Comparison of ENCODE assay signal across 15 cellular contexts in the genomic region with DNA sequence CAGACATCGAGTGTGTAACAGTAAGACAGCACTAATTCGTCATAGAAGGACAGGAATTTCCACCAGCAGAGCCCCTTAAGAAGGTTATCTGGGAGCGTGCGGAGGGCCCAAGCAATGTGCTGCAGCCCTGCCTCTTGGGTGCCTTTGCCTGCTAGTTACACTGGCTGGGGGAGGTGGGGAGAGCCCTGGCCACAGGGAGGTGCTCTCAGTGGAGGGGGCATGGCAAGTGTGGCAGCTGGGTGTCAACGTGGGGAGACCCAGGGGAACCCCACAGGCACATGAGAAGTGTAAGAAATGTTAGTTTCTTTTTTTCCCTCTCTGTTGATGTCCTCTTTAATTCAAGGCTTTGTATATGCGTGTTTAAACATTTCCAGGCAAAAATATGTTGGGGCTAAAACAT. TPM values are rescaled to one million over a fixed set of nuclear protein-coding genes. Genes with fewer than 3 reads are reported as not detected.
DNase-seq lines count a peak whose midpoint lies in the region; ATAC-seq and TF ChIP-seq lines count a peak whose summit lies in the region.
"Had no signal": no experiment of that assay in that cellular context is flagged by ENCODE, and none has a peak within 500 bp of the region (broad histone marks: within the 10 kb centered on the region; RNA-seq: fewer than 3 reads in every experiment).

No MANE protein-coding gene starts in this region.

- no peaks in the 10 kb centered on the region for H3K4me1 ChIP-seq in adrenal gland (replicated peaks in 1 of 2)

- CTCF ChIA-PET in activated CD8-positive, alpha-beta T cell treated with anti-CD3 and anti-CD28 coated beads for 36 hours (lab: Charles Lee): interaction anchor here (1.9 kb wide), 1 partner anchor 402 kb away, joined by 6 read pairs; no protein-coding TSS in a partner anchor
- CTCF ChIA-PET in activated CD8-positive, alpha-beta T cell treated with anti-CD3 and anti-CD28 coated beads, Interleukin-2, amount 10 ng/mL, durations not matched to agents 7 days and 5 days (lab: Charles Lee): no interaction called here

- intact Hi-C loops in activated CD8-positive, alpha-beta T cell treated with anti-CD3 and anti-CD28 coated beads for 36 hours (cut with micrococcal nuclease): loop anchor here (10.0 kb wide), 1 partner anchor 399 kb away; no protein-coding TSS in a partner anchor
- intact Hi-C loops in adrenal gland (cut with DNase I): no loop called here

- WGBS in adrenal gland, 4 donors: 45 to 63% (median 57%) methylated on average over 6 of the region's 6 CpGs

- H3K36me3 ChIP-seq in WERI-Rb-1 (no peaks in the 10 kb centered on the region), adrenal gland (replicated peaks in 1 of 2) (no peaks in the 10 kb centered on the region)

- DNase-seq in activated CD8-positive, alpha-beta T cell treated with anti-CD3 and anti-CD28 coated beads for 36 hours: peak; percentile 39
- DNase-seq in activated CD8-positive, alpha-beta T cell treated with anti-CD3 and anti-CD28 coated beads, Interleukin-2, amount 10 ng/mL, durations not matched to agents 7 days and 5 days: no peak
- DNase-seq in GM12865 (ENCODE audit: low read depth) (peak; percentile 21), WERI-Rb-1 (no peak), neural crest cell (ENCODE audit: low read depth, low spot score) (no peak), NCI-H82 treated with DMSO at 0.1 percent for 48 hours (lab: John Stamatoyannopoulos, UW; ENCODE audit: unreplicated experiment) (no peak), adrenal gland (no peak)
- no peak for DNase-seq in activated CD4-positive, alpha-beta T cell treated with anti-CD3 and anti-CD28 coated beads for 1 hour
- DNase-seq: Caco-2; CD8-positive, alpha-beta memory T cell; DND-41; GDM1; H7 had no signal

- H3K27me3 ChIP-seq in WERI-Rb-1 (ENCODE audit: insufficient read depth, low read depth, severe bottlenecking) (no peaks in the 10 kb centered on the region), adrenal gland (no peaks in the 10 kb centered on the region)

- peaks cover 5% of the 10 kb centered on the region for H3K9me3 Mint-ChIP-seq in activated CD8-positive, alpha-beta T cell treated with anti-CD3 and anti-CD28 coated beads for 36 hours
- H3K9me3 Mint-ChIP-seq in activated CD8-positive, alpha-beta T cell treated with anti-CD3 and anti-CD28 coated beads, Interleukin-2, amount 10 ng/mL, durations not matched to agents 7 days and 5 days (ENCODE audit: insufficient read depth): peaks cover 3% of the 10 kb centered on the region
- peaks cover 3% of the 10 kb centered on the region for H3K9me3 Mint-ChIP-seq in neural crest cell

- ATAC-seq in activated CD8-positive, alpha-beta T cell treated with anti-CD3 and anti-CD28 coated beads for 36 hours: no peak
- ATAC-seq in activated CD8-positive, alpha-beta T cell treated with anti-CD3 and anti-CD28 coated beads, Interleukin-2, amount 10 ng/mL, durations not matched to agents 7 days and 5 days: no peak
- ATAC-seq: GM23338 had no signal

- no peaks in the 10 kb centered on the region for H3K9me3 ChIP-seq in WERI-Rb-1 (ENCODE audit: severe bottlenecking)
- H3K9me3 ChIP-seq in adrenal gland (replicated peaks in 1 of 3): no peaks in the 10 kb centered on the region

- peaks cover 2% of the 10 kb centered on the region for H3K4me1 Mint-ChIP-seq in activated CD8-positive, alpha-beta T cell treated with anti-CD3 and anti-CD28 coated beads for 36 hours (ENCODE audit: low read depth)
- H3K4me1 Mint-ChIP-seq in activated CD8-positive, alpha-beta T cell treated with anti-CD3 and anti-CD28 coated beads, Interleukin-2, amount 10 ng/mL, durations not matched to agents 7 days and 5 days (ENCODE audit: low read depth): no peaks in the 10 kb centered on the region
- peaks cover 4% of the 10 kb centered on the region for H3K4me1 Mint-ChIP-seq in neural crest cell
- H3K4me1 Mint-ChIP-seq: GM23338 had no signal

- H3K27ac ChIP-seq in WERI-Rb-1: no peak overlapping the region
- no peak overlapping the region for H3K27ac ChIP-seq in adrenal gland
- H3K27ac ChIP-seq: 22Rv1 had no signal

- TF ChIP-seq CTCF in activated CD8-positive, alpha-beta T cell treated with anti-CD3 and anti-CD28 coated beads for 36 hours (IDR thresholded peaks at IDR 0.05): no peak
- no peak for TF ChIP-seq CTCF in GM12865 (IDR thresholded peaks at IDR 0.05; ENCODE audit: insufficient read depth, low read depth, low read length, missing control alignments)
- TF ChIP-seq CTCF in WERI-Rb-1 (IDR thresholded peaks at IDR 0.05; ENCODE audit: low read depth, low read length): peak; percentile 14; the same call in 1 of the 2 replicates
- TF ChIP-seq CTCF in neural crest cell (conservative IDR thresholded peaks at IDR 0.05): no peak
- no peak for TF ChIP-seq CTCF in adrenal gland (IDR thresholded peaks at IDR 0.05)

- no peak overlapping the region for H3K4me3 ChIP-seq in GM12865 (ENCODE audit: low read depth, low read length)
- no peak overlapping the region for H3K4me3 ChIP-seq in WERI-Rb-1 (ENCODE audit: low read depth, low read length)
- H3K4me3 ChIP-seq in adrenal gland: no peak overlapping the region
- H3K4me3 ChIP-seq: GM23338 had no signal

- no peak for TF ChIP-seq POLR2A in adrenal gland (IDR thresholded peaks at IDR 0.05)

- no peak overlapping the region for H3K4me3 Mint-ChIP-seq in activated CD8-positive, alpha-beta T cell treated with anti-CD3 and anti-CD28 coated beads for 36 hours
- H3K4me3 Mint-ChIP-seq in activated CD8-positive, alpha-beta T cell treated with anti-CD3 and anti-CD28 coated beads, Interleukin-2, amount 10 ng/mL, durations not matched to agents 7 days and 5 days: no peak overlapping the region
- no peak overlapping the region for H3K4me3 Mint-ChIP-seq in neural crest cell
- H3K4me3 Mint-ChIP-seq: CD8-positive, alpha-beta memory T cell; GM23338 had no signal

- H3K27me3 Mint-ChIP-seq in activated CD8-positive, alpha-beta T cell treated with anti-CD3 and anti-CD28 coated beads for 36 hours: peaks cover 14% of the 10 kb centered on the region
- peaks cover 6% of the 10 kb centered on the region for H3K27me3 Mint-ChIP-seq in activated CD8-positive, alpha-beta T cell treated with anti-CD3 and anti-CD28 coated beads, Interleukin-2, amount 10 ng/mL, durations not matched to agents 7 days and 5 days (ENCODE audit: low read depth)
- no peaks in the 10 kb centered on the region for H3K27me3 Mint-ChIP-seq in neural crest cell (ENCODE audit: low read depth)

- no peak overlapping the region for H3K27ac Mint-ChIP-seq in activated CD8-positive, alpha-beta T cell treated with anti-CD3 and anti-CD28 coated beads for 36 hours
- no peak overlapping the region for H3K27ac Mint-ChIP-seq in activated CD8-positive, alpha-beta T cell treated with anti-CD3 and anti-CD28 coated beads, Interleukin-2, amount 10 ng/mL, durations not matched to agents 7 days and 5 days
- H3K27ac Mint-ChIP-seq in neural crest cell (ENCODE audit: unreplicated experiment): peak overlapping the region; percentile 35
- H3K27ac Mint-ChIP-seq: CD8-positive, alpha-beta memory T cell; GM23338 had no signal

- H3K36me3 Mint-ChIP-seq in activated CD8-positive, alpha-beta T cell treated with anti-CD3 and anti-CD28 coated beads for 36 hours (ENCODE audit: low read depth): no peaks in the 10 kb centered on the region
- H3K36me3 Mint-ChIP-seq in activated CD8-positive, alpha-beta T cell treated with anti-CD3 and anti-CD28 coated beads, Interleukin-2, amount 10 ng/mL, durations not matched to agents 7 days and 5 days (ENCODE audit: low read depth): no peaks in the 10 kb centered on the region
- peaks cover 3% of the 10 kb centered on the region for H3K36me3 Mint-ChIP-seq in neural crest cell (ENCODE audit: low read depth)
- H3K36me3 Mint-ChIP-seq: CD8-positive, alpha-beta memory T cell had no signal

- POLR2A ChIA-PET in activated CD8-positive, alpha-beta T cell treated with anti-CD3 and anti-CD28 coated beads for 36 hours (lab: Charles Lee): no interaction called here
- POLR2A ChIA-PET in activated CD8-positive, alpha-beta T cell treated with anti-CD3 and anti-CD28 coated beads, Interleukin-2, amount 10 ng/mL, durations not matched to agents 7 days and 5 days (lab: Charles Lee): no interaction called here

RNA-seq across cellular contexts. Expression of a gene that starts 50.9 kb away (rescaled TPM):
- 10 to 100 TPM; 13.3 to 16.1 TPM for total RNA-seq in activated CD8-positive, alpha-beta T cell treated with anti-CD3 and anti-CD28 coated beads for 36 hours
- 10 to 100 TPM; 26.8 to 27.5 TPM for total RNA-seq in activated CD8-positive, alpha-beta T cell treated with anti-CD3 and anti-CD28 coated beads, Interleukin-2, amount 10 ng/mL, durations not matched to agents 7 days and 5 days
- total RNA-seq in neural crest cell (51.7 and 57.1 TPM in 2 replicates), adrenal gland (10 to 100 TPM in 5 of 8 donors, 1 to 10 TPM in 3; 6.7 to 14.7 (median 10.5) TPM)
- polyA plus RNA-seq in adrenal gland: 1 to 10 TPM; 3.9 to 6.6 (median 4.7) TPM

Comparison
In these comparisons a context has a peak if more than half of its experiments do, and no peak if none do; other contexts are left out.
1. DNase-seq: peak in activated CD8-positive, alpha-beta T cell treated with anti-CD3 and anti-CD28 coated beads for 36 hours (single experiment) and GM12865 (single experiment); none in activated CD8-positive, alpha-beta T cell treated with anti-CD3 and anti-CD28 coated beads, Interleukin-2, amount 10 ng/mL, durations not matched to agents 7 days and 5 days (single experiment), WERI-Rb-1 (single experiment), neural crest cell (single experiment), NCI-H82 treated with DMSO at 0.1 percent for 48 hours (single experiment), activated CD4-positive, alpha-beta T cell treated with anti-CD3 and anti-CD28 coated beads for 1 hour (single experiment) and adrenal gland (0 of 7).